In the genomic region with DNA sequence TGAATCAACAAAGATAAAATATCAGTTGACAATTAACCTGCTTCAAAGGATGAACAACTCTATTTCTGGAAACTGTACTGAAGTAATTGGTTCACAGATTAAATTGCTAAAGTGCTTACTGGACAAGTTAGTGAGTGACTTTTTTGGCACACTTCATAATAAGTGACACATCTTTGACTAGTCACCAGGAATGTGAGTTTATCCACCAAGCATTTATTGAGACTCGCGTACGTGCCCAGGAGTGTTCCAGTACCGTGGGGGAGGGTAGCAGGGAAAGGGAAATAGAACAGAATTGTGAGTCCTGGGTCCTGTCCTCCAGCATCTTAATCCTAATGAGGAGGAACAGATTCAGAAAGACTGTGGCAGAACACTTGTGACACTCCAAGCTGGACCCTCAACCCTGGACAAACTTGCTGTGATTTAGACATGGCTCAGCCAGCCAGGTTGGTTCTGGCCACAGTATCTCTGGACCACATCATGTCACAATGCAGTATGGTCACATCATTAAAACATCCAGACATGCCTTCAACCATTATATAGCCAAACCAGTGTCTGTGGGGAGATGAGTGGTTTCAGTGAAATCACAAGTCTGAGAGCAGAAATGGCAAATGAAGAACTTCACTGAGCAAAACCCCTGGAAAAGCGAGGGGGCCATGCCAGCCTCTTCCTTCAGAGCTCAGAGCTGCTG, we compare ENCODE assay signal across 16 cellular contexts.
DNase-seq lines count a peak whose midpoint lies in the region; ATAC-seq and TF ChIP-seq lines count a peak whose summit lies in the region.
"Had no signal": no experiment of that assay in that cellular context is flagged by ENCODE, and none has a peak within 500 bp of the region (broad histone marks: within the 10 kb centered on the region; RNA-seq: fewer than 3 reads in every experiment).

No MANE protein-coding gene starts in this region.

- peak overlapping the region; percentile 19 for H2AFZ ChIP-seq in ACC112 (ENCODE audit: low read length, unreplicated experiment)
- H2AFZ ChIP-seq: GM23338 had no signal

- no peaks in the 10 kb centered on the region for H3K27me3 ChIP-seq in ACC112 (ENCODE audit: insufficient read depth, low read length)
- no peaks in the 10 kb centered on the region for H3K27me3 ChIP-seq in brain microvascular endothelial cell (replicated peaks)
- no peaks in the 10 kb centered on the region for H3K27me3 ChIP-seq in kidney epithelial cell (ENCODE audit: control insufficient read depth, insufficient read depth, low read length)
- H3K27me3 ChIP-seq: SJCRH30 had no signal

- no peak overlapping the region for H3K27ac Mint-ChIP-seq in natural killer cell
- H3K27ac Mint-ChIP-seq: activated naive CD4-positive, alpha-beta T cell treated with anti-CD3 and anti-CD28 coated beads, Interleukin-2, amount 50 U/mL, for 72 hours; GM23338 had no signal

- in situ Hi-C loops in brain microvascular endothelial cell (cut with HindIII; ENCODE audit: low pct_ligation_motif_present, low sequenced_read_pairs), result no loop called here

- no peaks in the 10 kb centered on the region for H3K4me1 Mint-ChIP-seq in natural killer cell

- no peak overlapping the region for H3K4me3 Mint-ChIP-seq in natural killer cell
- H3K4me3 Mint-ChIP-seq: GM23338 had no signal

- no peaks in the 10 kb centered on the region for H3K9me3 Mint-ChIP-seq in natural killer cell
- H3K9me3 Mint-ChIP-seq: GM23338 had no signal

- H3K36me3 ChIP-seq in ACC112 (ENCODE audit: insufficient read depth, low read length) (no peaks in the 10 kb centered on the region), brain microvascular endothelial cell (replicated peaks) (no peaks in the 10 kb centered on the region), kidney epithelial cell (ENCODE audit: control insufficient read depth, insufficient read depth, low read length) (no peaks in the 10 kb centered on the region)
- H3K36me3 ChIP-seq: SJCRH30 had no signal

- H3K36me3 Mint-ChIP-seq in natural killer cell, result no peaks in the 10 kb centered on the region
- H3K36me3 Mint-ChIP-seq: activated naive CD4-positive, alpha-beta T cell treated with anti-CD3 and anti-CD28 coated beads, Interleukin-2, amount 50 U/mL, for 72 hours had no signal

- H3K27me3 Mint-ChIP-seq in natural killer cell (ENCODE audit: low read depth in 2 of 2), result peaks cover 11 to 34% of the 10 kb centered on the region in 2 donors

- H3K4me3 ChIP-seq in ACC112 (ENCODE audit: low read depth, low read length), result no peak overlapping the region
- no peak overlapping the region for H3K4me3 ChIP-seq in brain microvascular endothelial cell (ENCODE audit: low read depth, low read length)
- no peak overlapping the region for H3K4me3 ChIP-seq in kidney epithelial cell (ENCODE audit: low read depth, low read length)
- H3K4me3 ChIP-seq: GM23338, lung, SJCRH30 had no signal

- intact Hi-C loops in natural killer cell (cut with micrococcal nuclease), result no loop called here

- ATAC-seq in natural killer cell (no peak), HG03097 (IDR thresholded peaks at IDR 0.05; ENCODE audit: low FRiP score, unreplicated experiment) (no peak), GM21381 (IDR thresholded peaks at IDR 0.05; ENCODE audit: unreplicated experiment) (no peak)
- ATAC-seq: activated naive CD4-positive, alpha-beta T cell treated with anti-CD3 and anti-CD28 coated beads, Interleukin-2, amount 50 U/mL, for 72 hours; GM23338 had no signal

- H3K4me1 ChIP-seq in ACC112 (ENCODE audit: control insufficient read depth, insufficient read depth, low read length, unreplicated experiment), result peaks cover 31% of the 10 kb centered on the region
- H3K4me1 ChIP-seq: SJCRH30 had no signal

- DNase-seq in HK-2 (ENCODE audit: unreplicated experiment) (peak; percentile 57), brain microvascular endothelial cell (peak; percentile 61), kidney epithelial cell (ENCODE audit: low read depth) (peak; percentile 87), natural killer cell (no peak), SKM-1 (lab: John Stamatoyannopoulos, UW; ENCODE audit: unreplicated experiment) (no peak)
- DNase-seq: cortex of kidney, glutamatergic neuron, NCI-H1694, NCI-H774, SJCRH30 had no signal

- TF ChIP-seq CTCF in brain microvascular endothelial cell (IDR thresholded peaks at IDR 0.05; ENCODE audit: low read depth, low read length, missing control alignments) (no peak), kidney epithelial cell (IDR thresholded peaks at IDR 0.05; ENCODE audit: insufficient read depth, low read length, poor library complexity, severe bottlenecking) (no peak), natural killer cell (IDR thresholded peaks at IDR 0.05) (no peak)

- H3K79me2 ChIP-seq in ACC112 (ENCODE audit: control insufficient read depth, insufficient read depth, low read length, unreplicated experiment), result no peaks in the 10 kb centered on the region

- H3K27ac ChIP-seq in ACC112 (ENCODE audit: low read depth, low read length) (peak overlapping the region; percentile 68), brain microvascular endothelial cell (no peak overlapping the region)
- H3K27ac ChIP-seq: SJCRH30 had no signal

Comparison
In these comparisons a context has a peak if more than half of its experiments do, and no peak if none do; other contexts are left out.
1. DNase-seq: peak in HK-2 (single experiment), brain microvascular endothelial cell (single experiment) and kidney epithelial cell (single experiment); none in natural killer cell (single experiment) and SKM-1 (single experiment).